ENCODE assay signal across 11 cellular contexts in genomic region chr4:41146716-41147506, GRCh38.
DNase-seq lines count a peak whose midpoint lies in the region; ATAC-seq, FAIRE-seq and TF ChIP-seq lines count a peak whose summit lies in the region.
"Had no signal": no experiment of that assay in that cellular context is flagged by ENCODE, and none has a peak within 500 bp of the region (broad histone marks: within the 10 kb centered on the region; RNA-seq: fewer than 3 reads in every experiment).

No MANE protein-coding gene starts in this region.

- no peak for ATAC-seq in HG03354 (IDR thresholded peaks at IDR 0.05; ENCODE audit: poor library complexity, severe bottlenecking, unreplicated experiment)
- no peak for ATAC-seq in activated CD4-positive, CD25-positive, alpha-beta regulatory T cell treated with anti-CD3 and anti-CD28 coated beads, Interleukin-2, amount 50 U/mL, for 24 hours

- FAIRE-seq in TTC549 (lab: Jason Lieb, UNC): peak; percentile 29

- H3K4me1 Mint-ChIP-seq in nephron progenitor cell: peaks cover 22% of the 10 kb centered on the region
- H3K4me1 Mint-ChIP-seq: CD4-positive, CD25-positive, alpha-beta regulatory T cell had no signal

- DNase-seq in AG20443 (ENCODE audit: low spot score) (peak; percentile 66), foreskin melanocyte (peak; percentile 86), nucleus accumbens (lab: John Stamatoyannopoulos, UW) (peak in 53 of 56 donors; percentile 8 to 85 (median 67)), NOMO-1 (lab: John Stamatoyannopoulos, UW; ENCODE audit: unreplicated experiment in 2 of 2) (no peak), nephron progenitor cell (no peak)
- DNase-seq: CD4-positive, CD25-positive, alpha-beta regulatory T cell; cortex of kidney; stimulated activated CD4-positive, alpha-beta T cell treated with anti-CD3 and anti-CD28 coated beads, Interleukin-2, amount 100 ng/mL, for 24 hours had no signal

- H3K4me3 Mint-ChIP-seq in nephron progenitor cell: no peak overlapping the region
- H3K4me3 Mint-ChIP-seq: CD4-positive, CD25-positive, alpha-beta regulatory T cell had no signal

- no peaks in the 10 kb centered on the region for H3K27me3 Mint-ChIP-seq in nephron progenitor cell (ENCODE audit: low read depth, poor library complexity)
- H3K27me3 Mint-ChIP-seq: CD4-positive, CD25-positive, alpha-beta regulatory T cell had no signal

- H3K27ac Mint-ChIP-seq in nephron progenitor cell: no peak overlapping the region
- H3K27ac Mint-ChIP-seq: CD4-positive, CD25-positive, alpha-beta regulatory T cell had no signal

- H3K9me3 Mint-ChIP-seq in nephron progenitor cell: no peaks in the 10 kb centered on the region

- peaks cover 4% of the 10 kb centered on the region for H3K36me3 Mint-ChIP-seq in nephron progenitor cell (ENCODE audit: low read depth)
- H3K36me3 Mint-ChIP-seq: CD4-positive, CD25-positive, alpha-beta regulatory T cell had no signal

- TF ChIP-seq CTCF in nephron progenitor cell (IDR thresholded peaks at IDR 0.05): no peak

Comparison
In these comparisons a context has a peak if more than half of its experiments do, and no peak if none do; other contexts are left out.
1. DNase-seq: peak in AG20443 (single experiment), foreskin melanocyte (single experiment) and nucleus accumbens (53 of 56); none in NOMO-1 (0 of 2) and nephron progenitor cell (single experiment).